In the genomic region with DNA sequence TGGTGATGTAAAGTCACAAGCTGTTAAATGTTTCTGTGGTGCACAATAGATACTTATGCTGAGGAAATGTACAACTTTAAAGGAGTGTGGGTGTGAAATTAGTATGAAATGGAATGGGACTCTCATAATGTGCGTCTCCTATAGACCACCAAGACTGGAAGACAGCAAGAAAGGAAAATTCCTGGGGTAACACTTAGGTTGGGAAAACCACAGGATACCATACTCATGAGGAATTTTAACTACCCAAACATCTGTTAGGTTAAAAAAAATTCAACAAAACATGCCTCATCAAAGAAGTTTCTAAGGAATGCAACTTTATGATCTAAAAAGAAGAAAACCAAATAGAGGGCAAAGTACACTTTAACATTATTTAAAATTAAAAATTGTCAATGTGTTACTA, we compare ENCODE assay signal across 13 cellular contexts.
DNase-seq lines count a peak whose midpoint lies in the region; ATAC-seq lines count a peak whose summit lies in the region.
"Had no signal": no experiment of that assay in that cellular context is flagged by ENCODE, and none has a peak within 500 bp of the region (broad histone marks: within the 10 kb centered on the region; RNA-seq: fewer than 3 reads in every experiment).

No MANE protein-coding gene starts in this region.

- ATAC-seq in HG03460 (IDR thresholded peaks at IDR 0.05; ENCODE audit: unreplicated experiment): no peak
- ATAC-seq: HepG2 had no signal

- DNase-seq in A172 (ENCODE audit: low spot score): peak; percentile 58
- DNase-seq in H4 (ENCODE audit: low spot score): peak; percentile 13
- DNase-seq in amniotic epithelial cell (ENCODE audit: low read depth): peak; percentile 73
- DNase-seq in glomerular visceral epithelial cell (ENCODE audit: extremely low spot score): peak; percentile 83
- DNase-seq in G401 (ENCODE audit: low spot score): no peak
- no peak for DNase-seq in NCI-H526 (lab: John Stamatoyannopoulos, UW)
- DNase-seq in C1 segment of cervical spinal cord (lab: John Stamatoyannopoulos, UW): no peak
- DNase-seq: 8988T, NCI-H1092, NCI-H2171 treated with DMSO at 0.1 percent for 48 hours, small intestine had no signal

- in situ Hi-C loops in G401 (cut with HindIII; ENCODE audit: low sequenced_read_pairs): no loop called here

Comparison
In these comparisons a context has a peak if more than half of its experiments do, and no peak if none do; other contexts are left out.
1. DNase-seq: peak in A172 (single experiment), H4 (single experiment), amniotic epithelial cell (single experiment) and glomerular visceral epithelial cell (single experiment); none in G401 (single experiment), NCI-H526 (0 of 2) and C1 segment of cervical spinal cord (0 of 14).